In genomic region chr1:86846166-86846647, GRCh38 we compare ENCODE assay signal across 11 cellular contexts.
DNase-seq lines count a peak whose midpoint lies in the region; ATAC-seq, FAIRE-seq and TF ChIP-seq lines count a peak whose summit lies in the region.
"Had no signal": no experiment of that assay in that cellular context is flagged by ENCODE, and none has a peak within 500 bp of the region (broad histone marks: within the 10 kb centered on the region; RNA-seq: fewer than 3 reads in every experiment).

No MANE protein-coding gene starts in this region.

- TF ChIP-seq CTCF in bronchial epithelial cell (IDR thresholded peaks at IDR 0.05; ENCODE audit: insufficient read depth, low read length, severe bottlenecking) (no peak), omental fat pad (IDR thresholded peaks at IDR 0.05) (no peak)

- FAIRE-seq in bronchial epithelial cell (lab: Jason Lieb, UNC), result no peak

- H3K9me3 ChIP-seq in MG63, result no peaks in the 10 kb centered on the region
- H3K9me3 ChIP-seq: thoracic aorta had no signal

- peak; percentile 94 for ATAC-seq in omental fat pad (ENCODE audit: low FRiP score)
- ATAC-seq in HG03442 (IDR thresholded peaks at IDR 0.05; ENCODE audit: unreplicated experiment), result no peak
- ATAC-seq: activated CD8-positive, alpha-beta T cell treated with anti-CD3 and anti-CD28 coated beads, Interleukin-2, amount 10 ng/mL, durations not matched to agents 7 days and 5 days; naive thymus-derived CD4-positive, alpha-beta T cell had no signal

- no peak overlapping the region for H3K4me3 ChIP-seq in MG63
- H3K4me3 ChIP-seq in bronchial epithelial cell (ENCODE audit: low read depth, low read length), result no peak overlapping the region
- H3K4me3 ChIP-seq: thoracic aorta had no signal

- peak; percentile 75 for DNase-seq in ELR (ENCODE audit: low read depth)
- peak; percentile 34 for DNase-seq in MG63
- peak; percentile 87 for DNase-seq in bronchial epithelial cell (ENCODE audit: low read depth)
- DNase-seq in omental fat pad (ENCODE audit: low spot score), result no peak
- no peak for DNase-seq in KG1 (lab: John Stamatoyannopoulos, UW)
- DNase-seq in COLO668 (lab: John Stamatoyannopoulos, UW; ENCODE audit: unreplicated experiment), result no peak
- DNase-seq: activated CD8-positive, alpha-beta T cell treated with anti-CD3 and anti-CD28 coated beads, Interleukin-2, amount 10 ng/mL, durations not matched to agents 7 days and 5 days; hippocampal formation; naive thymus-derived CD4-positive, alpha-beta T cell had no signal

- no peaks in the 10 kb centered on the region for H3K27me3 ChIP-seq in MG63
- H3K27me3 ChIP-seq in bronchial epithelial cell (ENCODE audit: control insufficient read depth, insufficient read depth, low read length), result no peaks in the 10 kb centered on the region

- H3K36me3 ChIP-seq in MG63 (no peaks in the 10 kb centered on the region), bronchial epithelial cell (ENCODE audit: control insufficient read depth, insufficient read depth, low read length) (no peaks in the 10 kb centered on the region)
- H3K36me3 ChIP-seq: thoracic aorta had no signal

Comparison
In these comparisons a context has a peak if more than half of its experiments do, and no peak if none do; other contexts are left out.
1. DNase-seq: peak in ELR (single experiment), MG63 (single experiment) and bronchial epithelial cell (single experiment); none in omental fat pad (single experiment), KG1 (single experiment) and COLO668 (single experiment).